In the genomic region with DNA sequence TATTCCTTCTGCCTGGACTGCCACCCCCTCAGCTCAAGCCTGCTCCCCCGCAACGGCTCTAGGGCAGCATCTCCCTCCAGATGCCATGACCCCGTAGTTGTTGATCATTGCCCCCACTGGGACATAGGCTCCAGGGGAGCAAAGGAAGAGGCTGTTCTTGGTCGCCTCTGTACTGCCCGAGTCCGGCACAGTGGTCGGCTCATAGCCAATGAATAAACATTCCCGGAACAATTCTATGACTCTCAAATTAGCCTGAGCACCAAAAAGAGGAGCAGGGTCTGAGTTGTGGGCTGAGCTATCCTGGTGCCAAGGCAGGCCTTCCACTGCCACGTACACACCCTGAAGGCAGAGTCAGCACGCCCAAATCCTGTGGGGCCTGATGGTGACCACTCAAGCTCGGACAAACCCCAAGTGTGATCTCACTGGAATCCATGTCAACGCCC, we compare ENCODE assay signal across 11 cellular contexts. TPM values are rescaled to one million over a fixed set of nuclear protein-coding genes. Genes with fewer than 3 reads are reported as not detected.
DNase-seq lines count a peak whose midpoint lies in the region; ATAC-seq and TF ChIP-seq lines count a peak whose summit lies in the region.
"Had no signal": no experiment of that assay in that cellular context is flagged by ENCODE, and none has a peak within 500 bp of the region (broad histone marks: within the 10 kb centered on the region; RNA-seq: fewer than 3 reads in every experiment).

No MANE protein-coding gene starts in this region.

- H3K4me3 ChIP-seq in esophagus squamous epithelium (peak overlapping the region in 1 of 4 donors; percentile 7), neural progenitor cell (no peak overlapping the region)

- no peaks in the 10 kb centered on the region for H3K27me3 ChIP-seq in esophagus squamous epithelium
- no peaks in the 10 kb centered on the region for H3K27me3 ChIP-seq in neural progenitor cell

- no peak overlapping the region for H3K9ac ChIP-seq in neural progenitor cell

- ATAC-seq in stimulated activated naive CD8-positive, alpha-beta T cell treated with anti-CD3 and anti-CD28 coated beads, Interleukin-15, amount 100 ng/mL, for 72 hours: no peak
- no peak for ATAC-seq in GM21717 (IDR thresholded peaks at IDR 0.05; ENCODE audit: unreplicated experiment)

- H3K9me3 Mint-ChIP-seq in stimulated activated naive CD8-positive, alpha-beta T cell treated with anti-CD3 and anti-CD28 coated beads, Interleukin-15, Interleukin-2, amounts not matched to agents 100 ng/mL and 50 ng/mL, for 24 hours: no peaks in the 10 kb centered on the region
- H3K9me3 Mint-ChIP-seq in stimulated activated naive CD8-positive, alpha-beta T cell treated with anti-CD3 and anti-CD28 coated beads, Interleukin-15, amount 100 ng/mL, for 72 hours: no peaks in the 10 kb centered on the region
- H3K9me3 Mint-ChIP-seq in neural progenitor cell: no peaks in the 10 kb centered on the region

- H2AFZ ChIP-seq in neural progenitor cell (replicated peaks): no peak overlapping the region

- H4K20me1 ChIP-seq in neural progenitor cell (ENCODE audit: low read depth): peaks cover 98% of the 10 kb centered on the region

- H3K4me3 Mint-ChIP-seq in stimulated activated naive CD8-positive, alpha-beta T cell treated with anti-CD3 and anti-CD28 coated beads, Interleukin-15, Interleukin-2, amounts not matched to agents 100 ng/mL and 50 ng/mL, for 24 hours: no peak overlapping the region
- H3K4me3 Mint-ChIP-seq in stimulated activated naive CD8-positive, alpha-beta T cell treated with anti-CD3 and anti-CD28 coated beads, Interleukin-15, amount 100 ng/mL, for 72 hours: peak overlapping the region in 1 of 2 donors; percentile 51
- peak overlapping the region; percentile 22 for H3K4me3 Mint-ChIP-seq in neural progenitor cell

- H3K4me1 ChIP-seq in esophagus squamous epithelium: peaks cover 64 to 100% (median 93%) of the 10 kb centered on the region in 3 donors
- H3K4me1 ChIP-seq in neural progenitor cell: peaks cover 48% of the 10 kb centered on the region

- no peaks in the 10 kb centered on the region for H3K27me3 Mint-ChIP-seq in stimulated activated naive CD8-positive, alpha-beta T cell treated with anti-CD3 and anti-CD28 coated beads, Interleukin-15, Interleukin-2, amounts not matched to agents 100 ng/mL and 50 ng/mL, for 24 hours
- no peaks in the 10 kb centered on the region for H3K27me3 Mint-ChIP-seq in stimulated activated naive CD8-positive, alpha-beta T cell treated with anti-CD3 and anti-CD28 coated beads, Interleukin-15, amount 100 ng/mL, for 72 hours
- H3K27me3 Mint-ChIP-seq in neural progenitor cell (ENCODE audit: insufficient read depth, low read depth): no peaks in the 10 kb centered on the region

- H3K36me3 ChIP-seq in esophagus squamous epithelium (peaks cover 0 to 15% (median 0%) of the 10 kb centered on the region in 3 donors), neural progenitor cell (no peaks in the 10 kb centered on the region)

- H3K9me3 ChIP-seq in esophagus squamous epithelium (no peaks in the 10 kb centered on the region), neural progenitor cell (ENCODE audit: low read depth) (no peaks in the 10 kb centered on the region)

- peaks cover 97% of the 10 kb centered on the region for H3K4me1 Mint-ChIP-seq in stimulated activated naive CD8-positive, alpha-beta T cell treated with anti-CD3 and anti-CD28 coated beads, Interleukin-15, Interleukin-2, amounts not matched to agents 100 ng/mL and 50 ng/mL, for 24 hours (ENCODE audit: low read depth)
- peaks cover 100% of the 10 kb centered on the region for H3K4me1 Mint-ChIP-seq in stimulated activated naive CD8-positive, alpha-beta T cell treated with anti-CD3 and anti-CD28 coated beads, Interleukin-15, amount 100 ng/mL, for 72 hours
- H3K4me1 Mint-ChIP-seq in neural progenitor cell: peaks cover 69% of the 10 kb centered on the region

- WGBS in esophagus squamous epithelium, 2 donors: 40 to 53% methylated on average over 5 to 8 of the region's 12 CpGs

- H3K27ac ChIP-seq in esophagus squamous epithelium (peak overlapping the region; percentile 50 to 92 (median 88)), neural progenitor cell (no peak overlapping the region)

- intact Hi-C loops in esophagus squamous epithelium (cut with DNase I): no loop called here

- peaks cover 20% of the 10 kb centered on the region for H3F3A ChIP-seq in neural progenitor cell (ENCODE audit: low read depth)

- peak overlapping the region; percentile 78 for H3K27ac Mint-ChIP-seq in stimulated activated naive CD8-positive, alpha-beta T cell treated with anti-CD3 and anti-CD28 coated beads, Interleukin-15, Interleukin-2, amounts not matched to agents 100 ng/mL and 50 ng/mL, for 24 hours
- H3K27ac Mint-ChIP-seq in stimulated activated naive CD8-positive, alpha-beta T cell treated with anti-CD3 and anti-CD28 coated beads, Interleukin-15, amount 100 ng/mL, for 72 hours: peak overlapping the region in 1 of 2 donors; percentile 4
- no peak overlapping the region for H3K27ac Mint-ChIP-seq in neural progenitor cell

- H3K36me3 Mint-ChIP-seq in stimulated activated naive CD8-positive, alpha-beta T cell treated with anti-CD3 and anti-CD28 coated beads, Interleukin-15, Interleukin-2, amounts not matched to agents 100 ng/mL and 50 ng/mL, for 24 hours (ENCODE audit: low read depth): peaks cover 23% of the 10 kb centered on the region
- H3K36me3 Mint-ChIP-seq in neural progenitor cell: peaks cover 5% of the 10 kb centered on the region

- TF ChIP-seq CTCF in esophagus squamous epithelium (IDR thresholded peaks at IDR 0.05) (no peak), neural progenitor cell (IDR thresholded peaks at IDR 0.05) (no peak)

- H3K79me2 ChIP-seq in neural progenitor cell (ENCODE audit: low read depth): peaks cover 87% of the 10 kb centered on the region

- no peak for TF ChIP-seq POLR2A in esophagus squamous epithelium (IDR thresholded peaks at IDR 0.05)

- DNase-seq in stimulated activated naive CD8-positive, alpha-beta T cell treated with anti-CD3 and anti-CD28 coated beads, Interleukin-15, amount 100 ng/mL, for 72 hours: no peak
- DNase-seq in esophagus squamous epithelium (lab: John Stamatoyannopoulos, UW): no peak
- no peak for DNase-seq in neural progenitor cell (ENCODE audit: low spot score)
- no peak for DNase-seq in stimulated activated CD4-positive, alpha-beta T cell treated with anti-CD3 and anti-CD28 coated beads, Interleukin-4, amount 100 ng/mL, for 24 hours
- no peak for DNase-seq in NCI-H2029 treated with DMSO at 0.1 percent for 48 hours (lab: John Stamatoyannopoulos, UW)
- no peak for DNase-seq in COLO829 (ENCODE audit: low spot score)
- DNase-seq: C1 segment of cervical spinal cord; effector memory CD4-positive, alpha-beta T cell; NCI-H187 had no signal

- no peak overlapping the region for H3K4me2 ChIP-seq in neural progenitor cell

RNA-seq across cellular contexts. Expression of a gene that starts 33.1 kb away (rescaled TPM):
- total RNA-seq in esophagus squamous epithelium: 100 to 1,000 TPM in 3 of 4 donors, 10 to 100 TPM in 1; 89.4 to 146 (median 126) TPM
- total RNA-seq in neural progenitor cell (ENCODE audit: low replicate concordance): 134 and 198 TPM in 2 replicates
